In the genomic region with DNA sequence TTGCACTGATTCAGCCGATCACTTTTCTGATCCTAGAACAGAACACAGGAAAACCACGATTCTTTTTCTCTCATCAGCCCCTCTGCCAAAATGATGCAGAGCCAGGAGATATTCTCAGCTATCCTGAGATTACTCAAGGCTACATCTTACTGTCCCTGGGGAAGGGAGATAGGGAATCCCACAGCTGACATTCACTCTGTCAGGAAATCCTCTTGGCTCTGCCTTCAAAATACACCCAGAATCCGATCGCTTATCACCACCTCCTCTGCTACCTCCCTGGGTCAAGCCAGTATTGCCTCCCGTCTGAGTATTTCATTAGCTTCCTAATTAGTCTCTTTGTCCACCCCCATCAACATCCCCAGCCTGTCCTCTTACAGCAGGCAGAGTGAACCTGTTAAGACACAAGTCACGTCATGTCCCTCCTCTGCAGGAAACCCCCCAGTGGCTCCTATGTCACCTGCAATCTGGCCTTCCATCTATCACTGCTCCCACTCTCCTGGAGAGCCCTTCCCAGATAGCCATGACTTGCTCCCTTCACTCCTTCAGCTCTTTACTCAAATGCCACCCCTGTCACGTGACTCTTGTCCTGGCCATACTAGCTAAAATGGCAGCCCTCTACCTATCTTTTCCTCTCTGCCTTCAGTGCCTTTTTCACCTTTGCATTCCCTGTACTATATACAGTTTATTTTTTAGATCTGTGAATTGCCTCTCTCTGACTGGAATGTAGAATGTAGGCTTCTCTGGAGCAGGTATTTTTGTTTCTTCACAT, we compare ENCODE assay signal across 9 cellular contexts.
DNase-seq lines count a peak whose midpoint lies in the region; ATAC-seq and TF ChIP-seq lines count a peak whose summit lies in the region.
"Had no signal": no experiment of that assay in that cellular context is flagged by ENCODE, and none has a peak within 500 bp of the region (broad histone marks: within the 10 kb centered on the region; RNA-seq: fewer than 3 reads in every experiment).

No MANE protein-coding gene starts in this region.

- no peaks in the 10 kb centered on the region for H3K27me3 Mint-ChIP-seq in natural killer cell (ENCODE audit: low read depth in 2 of 2)
- no peaks in the 10 kb centered on the region for H3K27me3 Mint-ChIP-seq in natural killer cell treated with Interleukin-12 subunit alpha and Interleukin-12 subunit beta and Interleukin-15 and Interleukin-18, amount 100 ng/mL, for 72 hours

- no peak overlapping the region for H3K4me3 Mint-ChIP-seq in natural killer cell
- H3K4me3 Mint-ChIP-seq in natural killer cell treated with Interleukin-12 subunit alpha and Interleukin-12 subunit beta and Interleukin-15 and Interleukin-18, amount 100 ng/mL, for 72 hours = no peak overlapping the region

- H4K20me1 ChIP-seq in MM.1S (ENCODE audit: insufficient read depth, low read length) = no peaks in the 10 kb centered on the region

- H3K9me3 Mint-ChIP-seq in natural killer cell = no peaks in the 10 kb centered on the region
- H3K9me3 Mint-ChIP-seq in natural killer cell treated with Interleukin-12 subunit alpha and Interleukin-12 subunit beta and Interleukin-15 and Interleukin-18, amount 100 ng/mL, for 72 hours = no peaks in the 10 kb centered on the region

- H3K9me3 ChIP-seq in muscle layer of duodenum (ENCODE audit: control insufficient read depth in 1 of 2, low read length in 2 of 2) = no peaks in the 10 kb centered on the region
- H3K9me3 ChIP-seq in MM.1S (replicated peaks; ENCODE audit: insufficient read depth, low read length) = no peaks in the 10 kb centered on the region

- peaks cover 37 to 44% of the 10 kb centered on the region in 2 donors for H3K4me1 Mint-ChIP-seq in natural killer cell
- peaks cover 26 to 28% of the 10 kb centered on the region in 2 donors for H3K4me1 Mint-ChIP-seq in natural killer cell treated with Interleukin-12 subunit alpha and Interleukin-12 subunit beta and Interleukin-15 and Interleukin-18, amount 100 ng/mL, for 72 hours (ENCODE audit: low read depth in 2 of 2)

- no peak overlapping the region for H2AFZ ChIP-seq in MM.1S (ENCODE audit: low read length)

- H3K79me2 ChIP-seq in MM.1S (ENCODE audit: low read length) = no peaks in the 10 kb centered on the region

- H3K27ac ChIP-seq in muscle layer of duodenum (ENCODE audit: low read length) (peak overlapping the region; percentile 89), MM.1S (ENCODE audit: low read length) (no peak overlapping the region)

- DNase-seq in natural killer cell (no peak), fibroblast of gingiva (ENCODE audit: low read depth) (peak; percentile 21), HK-2 (ENCODE audit: unreplicated experiment) (no peak), C1 segment of cervical spinal cord (lab: John Stamatoyannopoulos, UW) (no peak), MM.1S (no peak)
- DNase-seq in natural killer cell treated with Interleukin-12 subunit alpha and Interleukin-12 subunit beta and Interleukin-15 and Interleukin-18, amount 100 ng/mL, for 72 hours (ENCODE audit: low spot score) = no peak
- DNase-seq: NCI-H2171 treated with DMSO at 0.1 percent for 48 hours had no signal

- H3K4me3 ChIP-seq in muscle layer of duodenum (ENCODE audit: low read depth in 1 of 2, low read length in 2 of 2) (peak overlapping the region; percentile 8 to 45), MM.1S (ENCODE audit: low read length) (no peak overlapping the region)

- TF ChIP-seq CTCF in natural killer cell (IDR thresholded peaks at IDR 0.05) (no peak), MM.1S (IDR thresholded peaks at IDR 0.05; ENCODE audit: low read length) (no peak)

- H3K36me3 Mint-ChIP-seq in natural killer cell = no peaks in the 10 kb centered on the region
- H3K36me3 Mint-ChIP-seq in natural killer cell treated with Interleukin-12 subunit alpha and Interleukin-12 subunit beta and Interleukin-15 and Interleukin-18, amount 100 ng/mL, for 72 hours = no peaks in the 10 kb centered on the region

- H3K9ac ChIP-seq in MM.1S (ENCODE audit: low read length) = no peak overlapping the region

- no peaks in the 10 kb centered on the region for H3K9me2 ChIP-seq in MM.1S (replicated peaks; ENCODE audit: insufficient read depth, low read length)

- H3K4me1 ChIP-seq in muscle layer of duodenum (ENCODE audit: control insufficient read depth in 1 of 2, insufficient read depth in 2 of 2, low read length in 2 of 2) (peaks cover 9 to 17% of the 10 kb centered on the region in 2 donors), MM.1S (ENCODE audit: low read length) (no peaks in the 10 kb centered on the region)

- peak overlapping the region; percentile 4 to 9 for H3K27ac Mint-ChIP-seq in natural killer cell
- no peak overlapping the region for H3K27ac Mint-ChIP-seq in natural killer cell treated with Interleukin-12 subunit alpha and Interleukin-12 subunit beta and Interleukin-15 and Interleukin-18, amount 100 ng/mL, for 72 hours

- ATAC-seq in natural killer cell (no peak), HG02970 (IDR thresholded peaks at IDR 0.05; ENCODE audit: low FRiP score, unreplicated experiment) (no peak)
- ATAC-seq in natural killer cell treated with Interleukin-12 subunit alpha and Interleukin-12 subunit beta and Interleukin-15 and Interleukin-18, amount 100 ng/mL, for 72 hours = no peak

- intact Hi-C loops in natural killer cell (cut with micrococcal nuclease) = no loop called here

- H3K27me3 ChIP-seq in muscle layer of duodenum (ENCODE audit: low read depth, low read length) (no peaks in the 10 kb centered on the region), MM.1S (replicated peaks; ENCODE audit: insufficient read depth, low read length) (no peaks in the 10 kb centered on the region)

- no peaks in the 10 kb centered on the region for H3F3A ChIP-seq in MM.1S (ENCODE audit: insufficient read depth, low read length)

- H3K4me2 ChIP-seq in MM.1S (ENCODE audit: low read depth, low read length) = no peak overlapping the region

- H3K36me3 ChIP-seq in muscle layer of duodenum (ENCODE audit: control insufficient read depth in 1 of 2, insufficient read depth in 2 of 2, low read length in 2 of 2) (no peaks in the 10 kb centered on the region), MM.1S (replicated peaks; ENCODE audit: insufficient read depth, low read length) (no peaks in the 10 kb centered on the region)

Comparison
In these comparisons a context has a peak if more than half of its experiments do, and no peak if none do; other contexts are left out.
1. H3K27ac Mint-ChIP-seq: peak in natural killer cell (2 of 2); none in natural killer cell treated with Interleukin-12 subunit alpha and Interleukin-12 subunit beta and Interleukin-15 and Interleukin-18, amount 100 ng/mL, for 72 hours (0 of 2).